ENCODE assay signal across 1 cellular context in genomic region chr9:87569008-87569908, GRCh38.
TF ChIP-seq lines count a peak whose summit lies in the region.

No MANE protein-coding gene starts in this region.

TF ChIP-seq in HepG2, 621 proteins besides CTCF, POLR2A, EP300 and RAD21 (continued from another document):
- TF ChIP-seq HMGXB4 (CRISPR knock-in tag; IDR thresholded peaks at IDR 0.05; ENCODE audit: borderline replicate concordance in 1 of 2, low read depth in 1 of 2) (peak in 1 of 2 experiments; percentile 38; a peak in 1 of 4 replicates), POLR2G (IDR thresholded peaks at IDR 0.05; ENCODE audit: low read depth, low read length) (no peak), ZNF737 (CRISPR knock-in tag; IDR thresholded peaks at IDR 0.05; ENCODE audit: borderline replicate concordance) (no peak), NR2F2 (IDR thresholded peaks at IDR 0.05; ENCODE audit: borderline replicate concordance, low read depth) (no peak), MIER2 (CRISPR knock-in tag; IDR thresholded peaks at IDR 0.05) (0 out of 2 replicates have a peak, but pooled peaks have one; percentile 19), THAP9 (CRISPR knock-in tag; IDR thresholded peaks at IDR 0.05; ENCODE audit: borderline replicate concordance) (no peak), ZNF263 (CRISPR knock-in tag; IDR thresholded peaks at IDR 0.05) (peak; percentile 41; the same call in 1 of the 2 replicates), ZNF20 (CRISPR knock-in tag; IDR thresholded peaks at IDR 0.05) (no peak), IKZF5 (CRISPR knock-in tag; IDR thresholded peaks at IDR 0.05) (peak; percentile 60; the same call in 1 of the 2 replicates), ZNF569 (CRISPR knock-in tag; IDR thresholded peaks at IDR 0.05; ENCODE audit: borderline replicate concordance) (no peak), SALL2 (CRISPR knock-in tag; IDR thresholded peaks at IDR 0.05) (0 out of 2 replicates have a peak, but pooled peaks have one; percentile 53), DPF2 (CRISPR knock-in tag; IDR thresholded peaks at IDR 0.05; ENCODE audit: borderline replicate concordance, low read depth) (peak; percentile 78), ZNF678 (CRISPR knock-in tag; IDR thresholded peaks at IDR 0.05) (no peak), ZNF781 (CRISPR knock-in tag; IDR thresholded peaks at IDR 0.05; ENCODE audit: borderline replicate concordance, not compliant biosample characterization) (peak; percentile 62), NCOR1 (IDR thresholded peaks at IDR 0.05; ENCODE audit: borderline replicate concordance, low read length) (peak; percentile 100), ZBTB2 (CRISPR knock-in tag; IDR thresholded peaks at IDR 0.05; ENCODE audit: low read depth) (no peak), RBM22 (optimal IDR thresholded peaks at IDR 0.05; ENCODE audit: low read length) (no peak), ZNF17 (CRISPR knock-in tag; IDR thresholded peaks at IDR 0.05) (no peak), SRY (CRISPR knock-in tag; IDR thresholded peaks at IDR 0.05) (no peak), ZNF563 (CRISPR knock-in tag; IDR thresholded peaks at IDR 0.05) (no peak), KDM6A (CRISPR knock-in tag; IDR thresholded peaks at IDR 0.05; ENCODE audit: low read depth) (peak; percentile 87), THAP11 (CRISPR knock-in tag; IDR thresholded peaks at IDR 0.05) (no peak; the same call in 1 of the 2 replicates), KLF16 (CRISPR knock-in tag; IDR thresholded peaks at IDR 0.05) (peak in 1 of 2 experiments; percentile 66; a peak in 1 of 4 replicates), CEBPB (IDR thresholded peaks at IDR 0.05; ENCODE audit: borderline replicate concordance, low read depth, low read length) (no peak), ZXDC (CRISPR knock-in tag; IDR thresholded peaks at IDR 0.05) (no peak), MAFG (CRISPR knock-in tag; IDR thresholded peaks at IDR 0.05) (no peak)
